ENCODE assay signal across 19 cellular contexts in the genomic region with DNA sequence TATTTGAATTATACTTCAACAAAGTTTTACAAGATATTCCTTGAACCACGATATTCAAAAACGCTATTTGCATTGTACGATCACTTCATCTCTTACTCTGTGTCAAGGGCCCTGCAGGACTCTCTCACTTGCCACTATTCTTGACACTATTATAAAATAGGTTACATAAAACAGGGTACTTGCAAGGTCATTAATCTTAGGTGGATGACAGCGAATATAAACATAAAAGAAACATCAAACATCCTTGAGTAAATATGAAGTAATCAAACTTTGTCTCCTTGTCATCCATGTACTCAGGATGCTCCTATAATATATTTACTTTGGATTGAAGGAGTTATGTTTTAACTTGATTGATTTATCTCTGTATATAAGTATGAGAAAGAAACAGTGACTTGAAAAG. TPM values are rescaled to one million over a fixed set of nuclear protein-coding genes. Genes with fewer than 3 reads are reported as not detected.
"Had no signal": no experiment of that assay in that cellular context is flagged by ENCODE, and none has a peak within 500 bp of the region (broad histone marks: within the 10 kb centered on the region; RNA-seq: fewer than 3 reads in every experiment).

Gene UGT2B28, plus strand, starts transcription at position 395 of the 400 bp plus-strand sequence. CDS start 26 bp downstream, outside the sequence.

RNA-seq across cellular contexts. Expression of gene UGT2B28, which starts in this region (rescaled TPM):
- total RNA-seq: naive thymus-derived CD8-positive, alpha-beta T cell; natural killer cell treated with Interleukin-12 subunit alpha and Interleukin-12 subunit beta and Interleukin-15 and Interleukin-18, amount 100 ng/mL, for 72 hours; neural crest cell; omental fat pad; osteocyte; posterior vena cava; prostate gland; pulmonary artery endothelial cell; right atrium auricular region; sciatic nerve; stomach; subcutaneous adipose tissue; temporal lobe; thoracic aorta; thyroid gland; tibial nerve; upper lobe of left lung; ureter; vagina had no signal
